ENCODE assay signal across 1 cellular context in genomic region chr17:81900181-81900820, GRCh38.
A peak's percentile ranks its signal among the peaks of the same experiment; 100 is the strongest.
TF ChIP-seq lines count a peak whose summit lies in the region.

No MANE protein-coding gene starts in this region.

TF ChIP-seq in HepG2, 621 proteins besides CTCF, POLR2A, EP300 and RAD21 (continued from another document):
- TF ChIP-seq, protein P1, sequence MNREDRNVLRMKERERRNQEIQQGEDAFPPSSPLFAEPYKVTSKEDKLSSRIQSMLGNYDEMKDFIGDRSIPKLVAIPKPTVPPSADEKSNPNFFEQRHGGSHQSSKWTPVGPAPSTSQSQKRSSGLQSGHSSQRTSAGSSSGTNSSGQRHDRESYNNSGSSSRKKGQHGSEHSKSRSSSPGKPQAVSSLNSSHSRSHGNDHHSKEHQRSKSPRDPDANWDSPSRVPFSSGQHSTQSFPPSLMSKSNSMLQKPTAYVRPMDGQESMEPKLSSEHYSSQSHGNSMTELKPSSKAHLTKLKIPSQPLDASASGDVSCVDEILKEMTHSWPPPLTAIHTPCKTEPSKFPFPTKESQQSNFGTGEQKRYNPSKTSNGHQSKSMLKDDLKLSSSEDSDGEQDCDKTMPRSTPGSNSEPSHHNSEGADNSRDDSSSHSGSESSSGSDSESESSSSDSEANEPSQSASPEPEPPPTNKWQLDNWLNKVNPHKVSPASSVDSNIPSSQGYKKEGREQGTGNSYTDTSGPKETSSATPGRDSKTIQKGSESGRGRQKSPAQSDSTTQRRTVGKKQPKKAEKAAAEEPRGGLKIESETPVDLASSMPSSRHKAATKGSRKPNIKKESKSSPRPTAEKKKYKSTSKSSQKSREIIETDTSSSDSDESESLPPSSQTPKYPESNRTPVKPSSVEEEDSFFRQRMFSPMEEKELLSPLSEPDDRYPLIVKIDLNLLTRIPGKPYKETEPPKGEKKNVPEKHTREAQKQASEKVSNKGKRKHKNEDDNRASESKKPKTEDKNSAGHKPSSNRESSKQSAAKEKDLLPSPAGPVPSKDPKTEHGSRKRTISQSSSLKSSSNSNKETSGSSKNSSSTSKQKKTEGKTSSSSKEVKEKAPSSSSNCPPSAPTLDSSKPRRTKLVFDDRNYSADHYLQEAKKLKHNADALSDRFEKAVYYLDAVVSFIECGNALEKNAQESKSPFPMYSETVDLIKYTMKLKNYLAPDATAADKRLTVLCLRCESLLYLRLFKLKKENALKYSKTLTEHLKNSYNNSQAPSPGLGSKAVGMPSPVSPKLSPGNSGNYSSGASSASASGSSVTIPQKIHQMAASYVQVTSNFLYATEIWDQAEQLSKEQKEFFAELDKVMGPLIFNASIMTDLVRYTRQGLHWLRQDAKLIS (CRISPR knock-in tag; IDR thresholded peaks at IDR 0.05) = no peak
- no peak for TF ChIP-seq TCF7L2 (IDR thresholded peaks at IDR 0.05; ENCODE audit: low read depth, low read length)
- no peak for TF ChIP-seq MED1 (CRISPR knock-in tag; IDR thresholded peaks at IDR 0.05)
- no peak for TF ChIP-seq MEIS2 (CRISPR knock-in tag; IDR thresholded peaks at IDR 0.05)
- TF ChIP-seq GATAD2A (CRISPR knock-in tag; IDR thresholded peaks at IDR 0.05) = no peak
- TF ChIP-seq IKZF4 (CRISPR knock-in tag; IDR thresholded peaks at IDR 0.05; ENCODE audit: borderline replicate concordance, low read depth, not compliant biosample characterization) = no peak
- no peak for TF ChIP-seq ZNF543 (CRISPR knock-in tag; IDR thresholded peaks at IDR 0.05)
- TF ChIP-seq BRCA1 (CRISPR knock-in tag; IDR thresholded peaks at IDR 0.05) = no peak
- TF ChIP-seq CCAR2 (optimal IDR thresholded peaks at IDR 0.05; ENCODE audit: low read depth, low read length) = no peak
- 0 out of 2 replicates have a peak, but pooled peaks have one; percentile 17 for TF ChIP-seq ZNF142 (CRISPR knock-in tag; IDR thresholded peaks at IDR 0.05)
- TF ChIP-seq, protein P2, sequence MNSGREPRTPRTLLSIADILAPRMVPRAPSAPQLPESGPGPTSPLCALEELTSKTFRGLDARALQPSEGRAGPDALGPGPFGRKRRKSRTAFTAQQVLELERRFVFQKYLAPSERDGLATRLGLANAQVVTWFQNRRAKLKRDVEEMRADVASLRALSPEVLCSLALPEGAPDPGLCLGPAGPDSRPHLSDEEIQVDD (CRISPR knock-in tag; IDR thresholded peaks at IDR 0.05; ENCODE audit: borderline replicate concordance) = no peak
- TF ChIP-seq ZNF674 (CRISPR knock-in tag; IDR thresholded peaks at IDR 0.05; ENCODE audit: low read depth) = no peak
- TF ChIP-seq FOXJ3 (CRISPR knock-in tag; IDR thresholded peaks at IDR 0.05; ENCODE audit: borderline replicate concordance) = no peak
- TF ChIP-seq POLR2AphosphoS2 (IDR thresholded peaks at IDR 0.05; ENCODE audit: low read depth, low read length) = peak; percentile 8; the same call in 1 of the 2 replicates
- TF ChIP-seq CHCHD3 (CRISPR knock-in tag; IDR thresholded peaks at IDR 0.05) = peak; percentile 42; the same call in 1 of the 2 replicates
- no peak for TF ChIP-seq ELF4 (CRISPR knock-in tag; IDR thresholded peaks at IDR 0.05; ENCODE audit: borderline replicate concordance)
- TF ChIP-seq ZFX (CRISPR knock-in tag; IDR thresholded peaks at IDR 0.05; ENCODE audit: low read depth) = 0 out of 2 replicates have a peak, but pooled peaks have one; percentile 5
- no peak for TF ChIP-seq ZNF724P (CRISPR knock-in tag; IDR thresholded peaks at IDR 0.05; ENCODE audit: borderline replicate concordance)
- TF ChIP-seq SAFB2 (CRISPR knock-in tag; IDR thresholded peaks at IDR 0.05; ENCODE audit: borderline replicate concordance, low read depth) = no peak
- TF ChIP-seq ARHGAP35 (CRISPR knock-in tag; IDR thresholded peaks at IDR 0.05; ENCODE audit: borderline replicate concordance) = no peak
- TF ChIP-seq U2AF2 (IDR thresholded peaks at IDR 0.05; ENCODE audit: low read depth, low read length) = no peak
- no peak for TF ChIP-seq ZNF746 (CRISPR knock-in tag; IDR thresholded peaks at IDR 0.05)
- TF ChIP-seq SPEN (CRISPR knock-in tag; IDR thresholded peaks at IDR 0.05; ENCODE audit: low read depth) = no peak
- TF ChIP-seq ZBTB2 (CRISPR knock-in tag; IDR thresholded peaks at IDR 0.05; ENCODE audit: low read depth) = no peak
- TF ChIP-seq CEBPB (IDR thresholded peaks at IDR 0.05; ENCODE audit: borderline replicate concordance, low read depth, low read length) = no peak
- TF ChIP-seq FUBP1 (CRISPR knock-in tag; IDR thresholded peaks at IDR 0.05; ENCODE audit: borderline replicate concordance) = no peak
- TF ChIP-seq ATF2 (CRISPR knock-in tag; IDR thresholded peaks at IDR 0.05) = no peak
- TF ChIP-seq ZNF207 (IDR thresholded peaks at IDR 0.05; ENCODE audit: borderline replicate concordance) = no peak
- TF ChIP-seq NFIB (CRISPR knock-in tag; IDR thresholded peaks at IDR 0.05; ENCODE audit: borderline replicate concordance) = no peak
- no peak for TF ChIP-seq NPAS2 (CRISPR knock-in tag; IDR thresholded peaks at IDR 0.05; ENCODE audit: borderline replicate concordance)
TF ChIP-seq in HepG2: peak in this region for 26.
